8 cellular contexts compared by ENCODE assay signal in the genomic region with DNA sequence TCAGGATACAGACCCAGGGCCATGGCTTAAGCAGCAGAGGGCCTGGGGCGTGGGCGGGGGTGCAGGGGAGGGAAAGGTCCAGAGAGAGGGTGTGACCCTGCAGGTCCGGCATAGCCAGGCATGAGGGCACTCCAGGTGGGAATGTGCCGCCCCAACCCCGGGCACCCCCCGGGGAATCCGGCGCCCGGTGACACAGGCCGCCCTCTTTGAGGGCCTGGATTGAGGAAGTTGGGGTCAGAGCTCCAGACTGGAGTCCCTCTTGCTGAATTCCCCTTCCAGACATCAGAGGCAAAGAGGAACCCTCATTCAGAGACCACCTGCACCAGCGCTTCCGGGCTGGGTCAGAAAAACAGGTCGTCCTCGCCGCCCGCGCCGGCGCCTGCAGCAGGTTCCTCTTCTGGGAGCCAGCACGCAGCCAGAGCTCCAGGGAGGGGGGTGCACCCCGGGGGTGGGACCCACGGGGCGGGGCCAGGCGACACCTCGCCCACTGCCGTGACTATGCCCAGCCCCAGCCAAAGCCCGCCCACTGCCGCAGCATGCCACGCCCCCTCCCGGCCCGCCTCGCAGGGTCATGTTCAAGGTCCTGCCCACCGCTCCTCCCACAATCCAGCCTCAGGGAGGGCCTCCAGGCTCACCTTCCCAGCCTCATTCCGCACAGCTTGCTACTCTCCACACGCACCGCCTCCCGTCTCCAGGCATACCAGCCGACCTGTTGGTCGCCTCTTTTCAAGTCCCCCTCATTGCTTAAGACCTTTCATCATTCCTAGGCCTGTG.
DNase-seq lines count a peak whose midpoint lies in the region; ATAC-seq, FAIRE-seq and TF ChIP-seq lines count a peak whose summit lies in the region.

No MANE protein-coding gene starts in this region.

- no peak for FAIRE-seq in H54 (lab: Jason Lieb, UNC)

- DNase-seq in GM10266 (ENCODE audit: extremely low spot score) (peak; percentile 95), NCI-H1436 treated with DMSO at 0.1 percent for 48 hours (lab: John Stamatoyannopoulos, UW) (peak; percentile 43), dermis microvascular lymphatic vessel endothelial cell (ENCODE audit: low read depth in 2 of 2) (peak; percentile 41 to 67), lung microvascular endothelial cell (ENCODE audit: low read depth in 2 of 2) (peak; percentile 29 to 74), H54 (ENCODE audit: insufficient read length, low spot score) (no peak)
- DNase-seq in activated CD4-positive, alpha-beta T cell treated with anti-CD3 and anti-CD28 coated beads for 48 hours: peak; percentile 88
- peak; percentile 58 to 84 (median 68) for DNase-seq in stimulated activated CD4-positive, alpha-beta T cell treated with anti-CD3 and anti-CD28 coated beads, TNF-alpha, amount 100 ng/mL, for 48 hours (ENCODE audit: low read depth in 3 of 3)

- TF ChIP-seq CTCF in GM10266 (IDR thresholded peaks at IDR 0.05; ENCODE audit: control insufficient read depth, insufficient read depth, low read depth, missing control alignments): no peak

- peak; percentile 74 for ATAC-seq in HG02571 (IDR thresholded peaks at IDR 0.05; ENCODE audit: unreplicated experiment)

- no peak for TF ChIP-seq POLR2A in H54 (IDR thresholded peaks at IDR 0.05; ENCODE audit: low read depth, low read length)
